ENCODE assay signal across 8 cellular contexts in genomic region chr14:34324363-34324795, GRCh38.
DNase-seq lines count a peak whose midpoint lies in the region; ATAC-seq and TF ChIP-seq lines count a peak whose summit lies in the region.

No MANE protein-coding gene starts in this region.

- TF ChIP-seq CTCF in CD14-positive monocyte (IDR thresholded peaks at IDR 0.05) (peak; percentile 90), body of pancreas (IDR thresholded peaks at IDR 0.05) (peak in 6 of 7 experiments; percentile 54 to 68 (median 62)), left lung (IDR thresholded peaks at IDR 0.05) (peak; percentile 53 to 66)

- no peaks in the 10 kb centered on the region for H3K9me3 Mint-ChIP-seq in CD14-positive monocyte

- 15 to 16% methylated on average over 6 of the region's 6 CpGs for WGBS in body of pancreas, 2 donors

- H3K36me3 ChIP-seq in body of pancreas (replicated peaks in 1 of 2; ENCODE audit: insufficient read depth in 1 of 2, low read depth in 2 of 2), result no peaks in the 10 kb centered on the region
- no peaks in the 10 kb centered on the region for H3K36me3 ChIP-seq in left lung

- H3K27me3 Mint-ChIP-seq in CD14-positive monocyte (ENCODE audit: low read depth in 3 of 3), result peaks cover 2 to 6% (median 4%) of the 10 kb centered on the region in 3 donors

- H3K36me3 Mint-ChIP-seq in CD14-positive monocyte, result no peaks in the 10 kb centered on the region

- ATAC-seq in GM18502 (IDR thresholded peaks at IDR 0.05; ENCODE audit: poor library complexity, unreplicated experiment), result peak; percentile 52
- no peak for ATAC-seq in body of pancreas
- peak; percentile 68 for ATAC-seq in left lung
- no peak for ATAC-seq in GM18907 (IDR thresholded peaks at IDR 0.05; ENCODE audit: unreplicated experiment)
- ATAC-seq in HG02840 (IDR thresholded peaks at IDR 0.05; ENCODE audit: low FRiP score, unreplicated experiment), result no peak

- H3K27ac ChIP-seq in body of pancreas (no peak overlapping the region), left lung (no peak overlapping the region)

- H3K9me3 ChIP-seq in body of pancreas (no peaks in the 10 kb centered on the region), left lung (no peaks in the 10 kb centered on the region)

- no peak overlapping the region for H3K27ac Mint-ChIP-seq in CD14-positive monocyte

- H3K4me1 Mint-ChIP-seq in CD14-positive monocyte, result peaks cover 4% of the 10 kb centered on the region

- no peak overlapping the region for H3K4me3 Mint-ChIP-seq in CD14-positive monocyte

- H3K4me3 ChIP-seq in body of pancreas, result no peak overlapping the region
- no peak overlapping the region for H3K4me3 ChIP-seq in left lung

- DNase-seq in CD14-positive monocyte (ENCODE audit: low spot score) (no peak), NCI-H2227 treated with DMSO at 0.1 percent for 48 hours (lab: John Stamatoyannopoulos, UW) (peak; percentile 82), body of pancreas (peak in 3 of 4 donors; percentile 20 to 47 (median 41)), left lung (no peak), GDM1 (lab: John Stamatoyannopoulos, UW) (no peak)

- TF ChIP-seq POLR2A in body of pancreas (IDR thresholded peaks at IDR 0.05), result no peak

- intact Hi-C loops in CD14-positive monocyte (cut with micrococcal nuclease) (loop anchor here in 1 of 2 donors (10.0 kb wide), 1 partner anchor 490 kb away; no protein-coding TSS in a partner anchor), body of pancreas (cut with DNase I) (loop anchor here (10.0 kb wide), 1 partner anchor 480 kb away; no protein-coding TSS in a partner anchor), left lung (cut with DNase I) (no loop called here)

- H3K4me1 ChIP-seq in body of pancreas (peaks cover 5% of the 10 kb centered on the region), left lung (no peaks in the 10 kb centered on the region)

- H3K27me3 ChIP-seq in body of pancreas, result no peaks in the 10 kb centered on the region
- H3K27me3 ChIP-seq in left lung, result no peaks in the 10 kb centered on the region

Comparison
In these comparisons a context has a peak if more than half of its experiments do, and no peak if none do; other contexts are left out.
1. DNase-seq: peak in NCI-H2227 treated with DMSO at 0.1 percent for 48 hours (single experiment) and body of pancreas (3 of 4); none in CD14-positive monocyte (single experiment), left lung (0 of 2) and GDM1 (single experiment).
2. ATAC-seq: peak in GM18502 (single experiment) and left lung (single experiment); none in body of pancreas (single experiment), GM18907 (single experiment) and HG02840 (single experiment).
3. Peak in every context shown above with its lines, with median percentiles within 50 percentile points of each other: CTCF ChIP-seq.